Comparison of ENCODE assay signal across 1 cellular context in the genomic region with DNA sequence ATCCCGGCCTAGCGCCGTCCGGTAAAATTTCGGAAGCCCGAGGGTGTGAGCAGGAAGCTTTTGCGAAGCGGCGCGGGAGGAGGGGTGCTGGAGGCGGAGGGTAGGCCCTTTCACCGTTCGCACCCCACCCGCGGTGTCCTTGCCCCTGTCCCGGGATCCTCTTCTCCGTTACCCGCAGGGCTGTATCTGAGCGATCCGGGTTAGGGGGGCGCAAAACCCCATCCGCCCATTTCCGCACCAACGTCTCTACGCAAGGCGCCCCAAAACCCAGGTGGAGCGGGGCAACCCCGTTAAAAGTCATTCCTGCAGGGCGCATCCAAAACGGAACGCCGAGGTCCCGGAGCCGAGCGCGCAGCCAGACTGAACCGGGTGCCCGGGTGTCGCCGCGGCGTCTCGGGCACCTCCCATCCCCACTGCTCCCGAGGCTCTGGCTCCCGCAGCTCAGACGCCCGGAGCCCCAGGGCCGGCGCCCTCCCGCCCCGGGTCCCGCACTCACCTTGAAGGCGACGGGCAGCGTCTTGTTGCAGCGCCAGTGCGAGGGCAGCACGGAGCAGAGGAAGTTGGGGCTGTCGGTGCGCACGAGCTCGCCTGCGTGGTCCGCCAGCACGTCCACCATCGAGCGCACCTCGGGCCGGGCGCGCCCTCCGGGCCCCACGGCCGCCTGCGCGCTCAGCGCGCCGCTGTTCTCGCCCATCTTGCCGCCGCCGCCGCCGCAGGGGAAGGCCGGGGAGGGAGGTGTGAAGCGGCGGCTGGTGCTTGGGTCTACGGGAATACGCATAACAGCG.
TF ChIP-seq lines count a peak whose summit lies in the region.

No MANE protein-coding gene starts in this region.

TF ChIP-seq in IMR-90, 13 proteins besides CTCF, POLR2A, EP300 and RAD21 (continued from another document):
- TF ChIP-seq, protein P1, sequence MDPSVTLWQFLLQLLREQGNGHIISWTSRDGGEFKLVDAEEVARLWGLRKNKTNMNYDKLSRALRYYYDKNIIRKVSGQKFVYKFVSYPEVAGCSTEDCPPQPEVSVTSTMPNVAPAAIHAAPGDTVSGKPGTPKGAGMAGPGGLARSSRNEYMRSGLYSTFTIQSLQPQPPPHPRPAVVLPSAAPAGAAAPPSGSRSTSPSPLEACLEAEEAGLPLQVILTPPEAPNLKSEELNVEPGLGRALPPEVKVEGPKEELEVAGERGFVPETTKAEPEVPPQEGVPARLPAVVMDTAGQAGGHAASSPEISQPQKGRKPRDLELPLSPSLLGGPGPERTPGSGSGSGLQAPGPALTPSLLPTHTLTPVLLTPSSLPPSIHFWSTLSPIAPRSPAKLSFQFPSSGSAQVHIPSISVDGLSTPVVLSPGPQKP (IDR thresholded peaks at IDR 0.05; ENCODE audit: borderline replicate concordance, low read depth, low read length) = no peak
